ENCODE assay signal across 1 cellular context in genomic region chr2:71277536-71278103, GRCh38.
TF ChIP-seq lines count a peak whose summit lies in the region.

No MANE protein-coding gene starts in this region.

TF ChIP-seq in SK-N-SH, 30 proteins besides CTCF, POLR2A, EP300 and RAD21 (continued from another document):
- TF ChIP-seq USF1 (IDR thresholded peaks at IDR 0.05; ENCODE audit: borderline replicate concordance, low read depth) (no peak), TCF12 (IDR thresholded peaks at IDR 0.05) (no peak), FOXM1 (IDR thresholded peaks at IDR 0.05; ENCODE audit: low read depth) (no peak)
